Comparison of ENCODE assay signal across 1 cellular context in the genomic region with DNA sequence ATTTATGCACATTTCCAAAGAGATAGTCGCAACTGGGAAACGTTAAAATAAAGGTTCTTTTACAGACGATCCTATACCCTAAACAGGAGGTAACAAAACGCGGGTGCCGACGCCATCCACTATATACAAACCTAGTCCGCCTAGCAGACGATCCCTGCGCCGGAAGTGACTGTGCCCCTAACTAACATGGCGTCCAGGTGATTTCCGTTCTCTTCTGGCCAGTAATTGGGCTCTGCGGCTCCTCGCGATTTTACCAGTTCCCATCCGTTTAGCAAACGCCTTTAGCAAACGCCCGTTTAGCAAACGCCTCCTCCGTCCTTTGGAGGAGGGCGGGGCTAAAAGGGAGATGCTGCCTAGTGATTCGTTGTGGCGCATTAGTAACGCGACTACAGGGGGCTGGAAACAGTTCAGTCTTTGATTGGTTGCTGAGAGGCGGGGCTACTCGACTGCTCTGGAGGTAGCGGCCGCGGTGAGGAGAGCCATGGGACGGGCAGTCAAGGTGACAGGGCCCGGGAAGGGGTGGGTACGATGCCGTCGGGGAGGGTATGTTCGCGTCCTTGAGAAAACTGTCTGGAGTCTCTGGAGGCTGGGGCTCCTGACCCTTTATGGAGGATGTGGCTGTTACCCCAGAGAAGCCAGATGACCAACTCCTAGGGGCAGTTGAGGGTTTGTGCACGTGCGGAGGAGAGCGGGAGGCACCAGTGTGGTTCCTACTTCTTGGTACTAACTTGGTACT.
TF ChIP-seq lines count a peak whose summit lies in the region.

LYRM7 (plus strand) TSS at position 405 of the 736 bp plus-strand sequence; CDS start at position 482, 77 bp downstream.

TF ChIP-seq in GM12878, 131 proteins besides CTCF, POLR2A, EP300 and RAD21 (continued from another document and continues in another):
- TF ChIP-seq REST (IDR thresholded peaks at IDR 0.05; ENCODE audit: low read depth, low read length): no peak
- no peak for TF ChIP-seq TCF7 (IDR thresholded peaks at IDR 0.05; ENCODE audit: borderline replicate concordance)
- peak; percentile 82 for TF ChIP-seq SIX5 (IDR thresholded peaks at IDR 0.05; ENCODE audit: low read depth, low read length, severe bottlenecking)
- TF ChIP-seq ATF7 (IDR thresholded peaks at IDR 0.05; ENCODE audit: low read depth): peak; percentile 46; the same call in 1 of the 2 replicates
- TF ChIP-seq SMARCA5 (IDR thresholded peaks at IDR 0.05): 0 out of 2 replicates have a peak, but pooled peaks have one; percentile 17
- TF ChIP-seq E2F4 (IDR thresholded peaks at IDR 0.05; ENCODE audit: low read depth, low read length): peak; percentile 58; the same call in 1 of the 2 replicates
- peak; percentile 96 for TF ChIP-seq CREB1 (IDR thresholded peaks at IDR 0.05; ENCODE audit: low read depth)
- TF ChIP-seq FOXM1 (IDR thresholded peaks at IDR 0.05; ENCODE audit: low read depth, low read length): no peak
- no peak for TF ChIP-seq KDM1A (IDR thresholded peaks at IDR 0.05; ENCODE audit: borderline replicate concordance)
- TF ChIP-seq ZZZ3 (IDR thresholded peaks at IDR 0.05; ENCODE audit: control insufficient read depth, insufficient read length, low read depth): no peak
- no peak for TF ChIP-seq SMC3 (IDR thresholded peaks at IDR 0.05; ENCODE audit: borderline replicate concordance, low read length)
- peak; percentile 92 to 95 for TF ChIP-seq BHLHE40 (IDR thresholded peaks at IDR 0.05; ENCODE audit: borderline replicate concordance in 1 of 2, low read depth in 2 of 2, low read length in 1 of 2)
- TF ChIP-seq, protein P1, sequence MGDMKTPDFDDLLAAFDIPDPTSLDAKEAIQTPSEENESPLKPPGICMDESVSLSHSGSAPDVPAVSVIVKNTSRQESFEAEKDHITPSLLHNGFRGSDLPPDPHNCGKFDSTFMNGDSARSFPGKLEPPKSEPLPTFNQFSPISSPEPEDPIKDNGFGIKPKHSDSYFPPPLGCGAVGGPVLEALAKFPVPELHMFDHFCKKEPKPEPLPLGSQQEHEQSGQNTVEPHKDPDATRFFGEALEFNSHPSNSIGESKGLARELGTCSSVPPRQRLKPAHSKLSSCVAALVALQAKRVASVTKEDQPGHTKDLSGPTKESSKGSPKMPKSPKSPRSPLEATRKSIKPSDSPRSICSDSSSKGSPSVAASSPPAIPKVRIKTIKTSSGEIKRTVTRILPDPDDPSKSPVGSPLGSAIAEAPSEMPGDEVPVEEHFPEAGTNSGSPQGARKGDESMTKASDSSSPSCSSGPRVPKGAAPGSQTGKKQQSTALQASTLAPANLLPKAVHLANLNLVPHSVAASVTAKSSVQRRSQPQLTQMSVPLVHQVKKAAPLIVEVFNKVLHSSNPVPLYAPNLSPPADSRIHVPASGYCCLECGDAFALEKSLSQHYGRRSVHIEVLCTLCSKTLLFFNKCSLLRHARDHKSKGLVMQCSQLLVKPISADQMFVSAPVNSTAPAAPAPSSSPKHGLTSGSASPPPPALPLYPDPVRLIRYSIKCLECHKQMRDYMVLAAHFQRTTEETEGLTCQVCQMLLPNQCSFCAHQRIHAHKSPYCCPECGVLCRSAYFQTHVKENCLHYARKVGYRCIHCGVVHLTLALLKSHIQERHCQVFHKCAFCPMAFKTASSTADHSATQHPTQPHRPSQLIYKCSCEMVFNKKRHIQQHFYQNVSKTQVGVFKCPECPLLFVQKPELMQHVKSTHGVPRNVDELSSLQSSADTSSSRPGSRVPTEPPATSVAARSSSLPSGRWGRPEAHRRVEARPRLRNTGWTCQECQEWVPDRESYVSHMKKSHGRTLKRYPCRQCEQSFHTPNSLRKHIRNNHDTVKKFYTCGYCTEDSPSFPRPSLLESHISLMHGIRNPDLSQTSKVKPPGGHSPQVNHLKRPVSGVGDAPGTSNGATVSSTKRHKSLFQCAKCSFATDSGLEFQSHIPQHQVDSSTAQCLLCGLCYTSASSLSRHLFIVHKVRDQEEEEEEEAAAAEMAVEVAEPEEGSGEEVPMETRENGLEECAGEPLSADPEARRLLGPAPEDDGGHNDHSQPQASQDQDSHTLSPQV (IDR thresholded peaks at IDR 0.05): no peak
- TF ChIP-seq, protein P2, sequence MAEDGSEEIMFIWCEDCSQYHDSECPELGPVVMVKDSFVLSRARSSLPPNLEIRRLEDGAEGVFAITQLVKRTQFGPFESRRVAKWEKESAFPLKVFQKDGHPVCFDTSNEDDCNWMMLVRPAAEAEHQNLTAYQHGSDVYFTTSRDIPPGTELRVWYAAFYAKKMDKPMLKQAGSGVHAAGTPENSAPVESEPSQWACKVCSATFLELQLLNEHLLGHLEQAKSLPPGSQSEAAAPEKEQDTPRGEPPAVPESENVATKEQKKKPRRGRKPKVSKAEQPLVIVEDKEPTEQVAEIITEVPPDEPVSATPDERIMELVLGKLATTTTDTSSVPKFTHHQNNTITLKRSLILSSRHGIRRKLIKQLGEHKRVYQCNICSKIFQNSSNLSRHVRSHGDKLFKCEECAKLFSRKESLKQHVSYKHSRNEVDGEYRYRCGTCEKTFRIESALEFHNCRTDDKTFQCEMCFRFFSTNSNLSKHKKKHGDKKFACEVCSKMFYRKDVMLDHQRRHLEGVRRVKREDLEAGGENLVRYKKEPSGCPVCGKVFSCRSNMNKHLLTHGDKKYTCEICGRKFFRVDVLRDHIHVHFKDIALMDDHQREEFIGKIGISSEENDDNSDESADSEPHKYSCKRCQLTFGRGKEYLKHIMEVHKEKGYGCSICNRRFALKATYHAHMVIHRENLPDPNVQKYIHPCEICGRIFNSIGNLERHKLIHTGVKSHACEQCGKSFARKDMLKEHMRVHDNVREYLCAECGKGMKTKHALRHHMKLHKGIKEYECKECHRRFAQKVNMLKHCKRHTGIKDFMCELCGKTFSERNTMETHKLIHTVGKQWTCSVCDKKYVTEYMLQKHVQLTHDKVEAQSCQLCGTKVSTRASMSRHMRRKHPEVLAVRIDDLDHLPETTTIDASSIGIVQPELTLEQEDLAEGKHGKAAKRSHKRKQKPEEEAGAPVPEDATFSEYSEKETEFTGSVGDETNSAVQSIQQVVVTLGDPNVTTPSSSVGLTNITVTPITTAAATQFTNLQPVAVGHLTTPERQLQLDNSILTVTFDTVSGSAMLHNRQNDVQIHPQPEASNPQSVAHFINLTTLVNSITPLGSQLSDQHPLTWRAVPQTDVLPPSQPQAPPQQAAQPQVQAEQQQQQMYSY (CRISPR knock-in tag; IDR thresholded peaks at IDR 0.05): no peak
- TF ChIP-seq, protein P3, sequence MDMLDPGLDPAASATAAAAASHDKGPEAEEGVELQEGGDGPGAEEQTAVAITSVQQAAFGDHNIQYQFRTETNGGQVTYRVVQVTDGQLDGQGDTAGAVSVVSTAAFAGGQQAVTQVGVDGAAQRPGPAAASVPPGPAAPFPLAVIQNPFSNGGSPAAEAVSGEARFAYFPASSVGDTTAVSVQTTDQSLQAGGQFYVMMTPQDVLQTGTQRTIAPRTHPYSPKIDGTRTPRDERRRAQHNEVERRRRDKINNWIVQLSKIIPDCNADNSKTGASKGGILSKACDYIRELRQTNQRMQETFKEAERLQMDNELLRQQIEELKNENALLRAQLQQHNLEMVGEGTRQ (IDR thresholded peaks at IDR 0.05; ENCODE audit: borderline replicate concordance, low read depth, low read length): no peak; the same call in 1 of the 2 replicates
- peak; percentile 69 for TF ChIP-seq E2F8 (IDR thresholded peaks at IDR 0.05; ENCODE audit: low read depth, partially characterized antibody)
- TF ChIP-seq NR2C1 (IDR thresholded peaks at IDR 0.05): peak; percentile 66
- peak; percentile 63 for TF ChIP-seq MYC (IDR thresholded peaks at IDR 0.05; ENCODE audit: insufficient read depth, insufficient read length, insufficient replicate concordance, low read length, severe bottlenecking)
- no peak for TF ChIP-seq JUND (IDR thresholded peaks at IDR 0.05; ENCODE audit: low read depth, low read length)
- no peak for TF ChIP-seq EGR1 (IDR thresholded peaks at IDR 0.05; ENCODE audit: borderline replicate concordance in 1 of 2, low read depth in 2 of 2, low read length in 2 of 2)
- no peak for TF ChIP-seq ZBTB11 (CRISPR knock-in tag; IDR thresholded peaks at IDR 0.05)
- TF ChIP-seq GATAD2B (conservative IDR thresholded peaks at IDR 0.05; ENCODE audit: low read depth): no peak
- peak; percentile 68 for TF ChIP-seq SP1 (IDR thresholded peaks at IDR 0.05; ENCODE audit: low read depth, low read length)
- TF ChIP-seq, protein P4, sequence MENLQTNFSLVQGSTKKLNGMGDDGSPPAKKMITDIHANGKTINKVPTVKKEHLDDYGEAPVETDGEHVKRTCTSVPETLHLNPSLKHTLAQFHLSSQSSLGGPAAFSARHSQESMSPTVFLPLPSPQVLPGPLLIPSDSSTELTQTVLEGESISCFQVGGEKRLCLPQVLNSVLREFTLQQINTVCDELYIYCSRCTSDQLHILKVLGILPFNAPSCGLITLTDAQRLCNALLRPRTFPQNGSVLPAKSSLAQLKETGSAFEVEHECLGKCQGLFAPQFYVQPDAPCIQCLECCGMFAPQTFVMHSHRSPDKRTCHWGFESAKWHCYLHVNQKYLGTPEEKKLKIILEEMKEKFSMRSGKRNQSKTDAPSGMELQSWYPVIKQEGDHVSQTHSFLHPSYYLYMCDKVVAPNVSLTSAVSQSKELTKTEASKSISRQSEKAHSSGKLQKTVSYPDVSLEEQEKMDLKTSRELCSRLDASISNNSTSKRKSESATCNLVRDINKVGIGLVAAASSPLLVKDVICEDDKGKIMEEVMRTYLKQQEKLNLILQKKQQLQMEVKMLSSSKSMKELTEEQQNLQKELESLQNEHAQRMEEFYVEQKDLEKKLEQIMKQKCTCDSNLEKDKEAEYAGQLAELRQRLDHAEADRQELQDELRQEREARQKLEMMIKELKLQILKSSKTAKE (IDR thresholded peaks at IDR 0.05; ENCODE audit: low read depth, poor library complexity, severe bottlenecking): no peak
- TF ChIP-seq SUPT20H (IDR thresholded peaks at IDR 0.05; ENCODE audit: borderline replicate concordance, control insufficient read depth, low read depth, low read length): no peak
- TF ChIP-seq BCL11A (IDR thresholded peaks at IDR 0.05; ENCODE audit: low read depth, low read length): no peak
